In the genomic region with DNA sequence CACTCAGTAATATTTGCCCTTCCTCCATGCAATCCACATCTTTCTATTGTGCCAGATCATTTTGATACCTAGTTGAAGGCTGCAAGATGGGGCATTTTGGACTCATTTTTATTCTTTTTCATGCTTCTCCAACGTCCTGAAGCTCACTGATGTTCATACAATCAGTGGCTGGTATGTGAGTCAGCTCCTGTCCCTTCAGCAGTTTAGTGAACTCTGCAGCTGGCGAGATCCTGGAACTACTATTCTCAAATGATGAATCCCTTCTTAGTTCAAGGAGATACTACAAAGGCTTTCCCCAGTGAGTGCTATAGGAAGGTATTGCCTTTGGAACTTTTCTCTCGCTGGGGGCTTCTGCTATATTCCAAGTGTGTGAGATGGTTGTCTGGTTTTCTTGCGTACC, we compare ENCODE assay signal across 30 cellular contexts. TPM values are rescaled to one million over a fixed set of nuclear protein-coding genes. Genes with fewer than 3 reads are reported as not detected.
"Had no signal": no experiment of that assay in that cellular context is flagged by ENCODE, and none has a peak within 500 bp of the region (broad histone marks: within the 10 kb centered on the region; RNA-seq: fewer than 3 reads in every experiment).

No MANE protein-coding gene starts in this region.

- H3K4me1 ChIP-seq: parathyroid adenoma, psoas muscle, right atrium auricular region, stomach, upper lobe of left lung, vagina had no signal

- ATAC-seq: activated naive CD8-positive, alpha-beta T cell treated with anti-CD3 and anti-CD28 coated beads, Interleukin-2, amount 50 U/mL, for 24 hours; esophagus mucosa; left colon; naive thymus-derived CD4-positive, alpha-beta T cell; psoas muscle; stimulated activated naive B cell treated with anti-CD40 and anti-IgM and Interleukin-4, amounts not matched to agents 10 μg/mL and 1 μg/mL and 100 μg/mL, for 72 hours; T-helper 17 cell had no signal

- H3K4me3 ChIP-seq: psoas muscle, right atrium auricular region, stomach, thyroid gland, upper lobe of left lung, vagina had no signal

- H3K27ac ChIP-seq: parathyroid adenoma, psoas muscle, right atrium auricular region, stomach, thyroid gland, upper lobe of left lung, vagina had no signal

- FAIRE-seq: bronchial epithelial cell, frontal cortex had no signal

- H3K79me2 ChIP-seq: parathyroid adenoma had no signal

- DNase-seq: activated CD4-positive, alpha-beta memory T cell treated with anti-CD3 and anti-CD28 coated beads for 36 hours; activated CD4-positive, alpha-beta T cell treated with anti-CD3 and anti-CD28 coated beads, Interleukin-2, amount 10 ng/mL, durations not matched to agents 24 days and 14 days; activated CD4-positive, CD25-positive, alpha-beta regulatory T cell treated with anti-CD3 and anti-CD28 coated beads, Interleukin-2, amount 50 U/mL, for 72 hours; activated naive CD8-positive, alpha-beta T cell treated with anti-CD3 and anti-CD28 coated beads, Interleukin-2, amount 50 U/mL, for 24 hours; activated T-cell treated with anti-CD3 and anti-CD28 coated beads, Interleukin-2, amount 50 U/mL, for 48 hours; amygdala; endodermal cell; glutamatergic neuron; islet precursor cell; left colon; midbrain; naive thymus-derived CD4-positive, alpha-beta T cell; nucleus accumbens; psoas muscle; stimulated activated CD4-positive, alpha-beta T cell treated with anti-CD3 and anti-CD28 coated beads, Interleukin-15, amount 100 ng/mL, for 24 hours; stimulated activated CD4-positive, alpha-beta T cell treated with anti-CD3 and anti-CD28 coated beads, Interleukin-2, amount 100 ng/mL, for 24 hours; stimulated activated naive B cell treated with anti-CD40 and anti-IgM and Interleukin-4, amounts not matched to agents 10 μg/mL and 1 μg/mL and 100 μg/mL, for 72 hours; stomach; T-helper 17 cell; T1000; thyroid gland; upper lobe of left lung had no signal

- H3K36me3 ChIP-seq: right atrium auricular region, stomach, thyroid gland, upper lobe of left lung, vagina had no signal

- H3K27me3 ChIP-seq: right atrium auricular region, stomach, thyroid gland, upper lobe of left lung, vagina had no signal

- H3K9me3 ChIP-seq: thyroid gland, vagina had no signal

- H2AFZ ChIP-seq: parathyroid adenoma had no signal

- H3K9ac ChIP-seq: parathyroid adenoma had no signal

RNA-seq across cellular contexts. Expression of gene CCDC149, which starts 9.6 kb away (rescaled TPM):
- total RNA-seq: activated CD4-positive, alpha-beta memory T cell treated with anti-CD3 and anti-CD28 coated beads for 36 hours; activated CD4-positive, alpha-beta T cell treated with anti-CD3 and anti-CD28 coated beads, Interleukin-2, amount 10 ng/mL, durations not matched to agents 24 days and 14 days; activated CD8-positive, alpha-beta memory T cell treated with anti-CD3 and anti-CD28 coated beads for 36 hours; activated T-helper 2 cell treated with anti-CD3 and anti-CD28 coated beads, Interferon-gamma antibody, Interleukin-2, Interleukin-4, amounts not matched to agents 10 μg/mL and 5 μg/mL and 100 μg/mL, durations not matched to agents 14 hours and 24 hours and 36 hours had no signal
- polyA plus RNA-seq: naive thymus-derived CD4-positive, alpha-beta T cell had no signal
